8 cellular contexts compared by ENCODE assay signal in genomic region chr9:90964101-90965020, GRCh38.
DNase-seq lines count a peak whose midpoint lies in the region; ATAC-seq and TF ChIP-seq lines count a peak whose summit lies in the region.

No MANE protein-coding gene starts in this region.

- H3K9me3 ChIP-seq in CD8-positive, alpha-beta memory T cell (ENCODE audit: low read length): no peaks in the 10 kb centered on the region
- H3K9me3 ChIP-seq in HCT116 (ENCODE audit: control insufficient read depth in 1 of 2, insufficient read depth in 1 of 2, low read depth in 1 of 2, low read length in 2 of 2): no peaks in the 10 kb centered on the region
- no peaks in the 10 kb centered on the region for H3K9me3 ChIP-seq in body of pancreas

- POLR2A ChIA-PET in CD8-positive, alpha-beta memory T cell (lab: Charles Lee): no interaction called here
- POLR2A ChIA-PET in HCT116 (lab: Charles Lee) (interaction anchor here (0.7 kb wide), 1 partner anchor 20 kb away, joined by 4 read pairs; no protein-coding TSS in a partner anchor), T-cell (lab: Charles Lee) (no interaction called here)

- no peak overlapping the region for H3K9ac ChIP-seq in HCT116 (ENCODE audit: low read length)

- no peak overlapping the region for H3K4me3 ChIP-seq in CD8-positive, alpha-beta memory T cell (ENCODE audit: low read length)
- H3K4me3 ChIP-seq in HCT116 (replicated peaks in 1 of 2; ENCODE audit: low read depth in 1 of 2, low read length in 2 of 2) (no peak overlapping the region), body of pancreas (no peak overlapping the region)

- H3K4me3 Mint-ChIP-seq in CD8-positive, alpha-beta memory T cell: peak overlapping the region in 4 of 7 donors; percentile 5 to 20 (median 13)
- peak overlapping the region; percentile 45 for H3K4me3 Mint-ChIP-seq in natural killer cell treated with Interleukin-12 subunit alpha and Interleukin-12 subunit beta and Interleukin-15 and Interleukin-18, amount 100 ng/mL, for 72 hours
- H3K4me3 Mint-ChIP-seq in T-cell: no peak overlapping the region

- no peaks in the 10 kb centered on the region for H3K9me3 Mint-ChIP-seq in CD8-positive, alpha-beta memory T cell
- H3K9me3 Mint-ChIP-seq in natural killer cell treated with Interleukin-12 subunit alpha and Interleukin-12 subunit beta and Interleukin-15 and Interleukin-18, amount 100 ng/mL, for 72 hours: no peaks in the 10 kb centered on the region
- H3K9me3 Mint-ChIP-seq in T-cell: peaks cover 0 to 2% (median 0%) of the 10 kb centered on the region in 3 donors

- H3K36me3 Mint-ChIP-seq in CD8-positive, alpha-beta memory T cell: peaks cover 0 to 4% (median 0%) of the 10 kb centered on the region in 3 donors
- no peaks in the 10 kb centered on the region for H3K36me3 Mint-ChIP-seq in natural killer cell treated with Interleukin-12 subunit alpha and Interleukin-12 subunit beta and Interleukin-15 and Interleukin-18, amount 100 ng/mL, for 72 hours
- H3K36me3 Mint-ChIP-seq in T-cell: no peaks in the 10 kb centered on the region

- H3K27me3 ChIP-seq in CD8-positive, alpha-beta memory T cell (ENCODE audit: insufficient read depth, low read length, poor library complexity, severe bottlenecking): peaks cover 10% of the 10 kb centered on the region
- H3K27me3 ChIP-seq in HCT116 (ENCODE audit: insufficient read depth, low read length) (no peaks in the 10 kb centered on the region), body of pancreas (peaks cover 0 to 4% of the 10 kb centered on the region in 2 donors)

- no peak for DNase-seq in CD8-positive, alpha-beta memory T cell
- DNase-seq in HCT116 (ENCODE audit: low read depth, low spot score): peak; percentile 10
- peak; percentile 26 to 56 (median 51) for DNase-seq in body of pancreas
- no peak for DNase-seq in natural killer cell treated with Interleukin-12 subunit alpha and Interleukin-12 subunit beta and Interleukin-15 and Interleukin-18, amount 100 ng/mL, for 72 hours (ENCODE audit: low spot score)
- no peak for DNase-seq in NCI-H2227 (lab: John Stamatoyannopoulos, UW; ENCODE audit: unreplicated experiment)
- DNase-seq in mesenteric fat pad (ENCODE audit: low spot score): no peak
- DNase-seq in NOMO-1 (lab: John Stamatoyannopoulos, UW; ENCODE audit: unreplicated experiment in 2 of 2): no peak
- no peak for DNase-seq in T-cell

- H3K9me2 ChIP-seq in HCT116 (ENCODE audit: insufficient read depth): no peaks in the 10 kb centered on the region

- 0 out of 2 replicates have a peak, but pooled peaks have one; percentile 5 for TF ChIP-seq RAD21 in HCT116 (IDR thresholded peaks at IDR 0.05; ENCODE audit: low read depth)

- WGBS in body of pancreas, 2 donors: 49 to 51% methylated on average over 26 of the region's 26 CpGs

- H3K27ac ChIP-seq in CD8-positive, alpha-beta memory T cell (ENCODE audit: low read depth, low read length): no peak overlapping the region
- H3K27ac ChIP-seq in HCT116 (ENCODE audit: low read depth, low read length) (no peak overlapping the region), body of pancreas (no peak overlapping the region)

- H3K36me3 ChIP-seq in CD8-positive, alpha-beta memory T cell (ENCODE audit: insufficient read depth, low read length): no peaks in the 10 kb centered on the region
- no peaks in the 10 kb centered on the region for H3K36me3 ChIP-seq in HCT116 (ENCODE audit: control insufficient read depth in 1 of 2, insufficient read depth in 2 of 2, low read length in 2 of 2)
- H3K36me3 ChIP-seq in body of pancreas (replicated peaks in 1 of 2; ENCODE audit: insufficient read depth in 1 of 2, low read depth in 2 of 2): no peaks in the 10 kb centered on the region

- no peaks in the 10 kb centered on the region for H3K4me1 ChIP-seq in CD8-positive, alpha-beta memory T cell (ENCODE audit: insufficient read depth, low read length)
- peaks cover 0 to 21% of the 10 kb centered on the region in 2 experiments; a peak in 3 of 4 replicates for H3K4me1 ChIP-seq in HCT116 (ENCODE audit: control insufficient read depth in 1 of 2, insufficient read depth in 2 of 2, low read length in 2 of 2)
- H3K4me1 ChIP-seq in body of pancreas: no peaks in the 10 kb centered on the region

- TF ChIP-seq CTCF in HCT116 (IDR thresholded peaks at IDR 0.05 in 2 of 3, conservative IDR thresholded peaks at IDR 0.05 in 1 of 3; ENCODE audit: borderline replicate concordance in 1 of 3, insufficient read depth in 1 of 3, low read depth in 2 of 3, low read length in 2 of 3) (peak in 2 of 3 experiments; percentile 54 to 60; a peak in 4 of 6 replicates), body of pancreas (IDR thresholded peaks at IDR 0.05) (peak in 6 of 7 experiments; percentile 8 to 40 (median 24))

- peaks cover 6 to 13% (median 7%) of the 10 kb centered on the region in 3 donors for H3K4me1 Mint-ChIP-seq in CD8-positive, alpha-beta memory T cell
- H3K4me1 Mint-ChIP-seq in natural killer cell treated with Interleukin-12 subunit alpha and Interleukin-12 subunit beta and Interleukin-15 and Interleukin-18, amount 100 ng/mL, for 72 hours (ENCODE audit: low read depth in 2 of 2): peaks cover 12 to 17% of the 10 kb centered on the region in 2 donors
- peaks cover 3 to 13% (median 4%) of the 10 kb centered on the region in 3 donors for H3K4me1 Mint-ChIP-seq in T-cell

- H4K20me1 ChIP-seq in HCT116 (ENCODE audit: insufficient read depth): no peaks in the 10 kb centered on the region

- intact Hi-C loops in HCT116 (cut with micrococcal nuclease): no loop called here
- intact Hi-C loops in body of pancreas (cut with DNase I): no loop called here

- H3K79me2 ChIP-seq in HCT116 (ENCODE audit: insufficient read depth, low read length): no peaks in the 10 kb centered on the region

- ATAC-seq in HCT116 (peak; percentile 98), body of pancreas (peak; percentile 65), T-cell (replicated peaks in 1 of 4) (no peak)
- peak; percentile 81 for ATAC-seq in natural killer cell treated with Interleukin-12 subunit alpha and Interleukin-12 subunit beta and Interleukin-15 and Interleukin-18, amount 100 ng/mL, for 72 hours

- peak overlapping the region; percentile 60 for H2AFZ ChIP-seq in HCT116 (ENCODE audit: low read depth, low read length, poor library complexity, severe bottlenecking)

- RAD21 ChIA-PET in HCT116 (lab: Charles Lee; ENCODE audit: low non-redundant PET in 1 of 2, low total read pairs in 2 of 2, uncharacterized antibody in 2 of 2, unreplicated experiment in 2 of 2): no interaction called here

- TF ChIP-seq POLR2A in HCT116 (IDR thresholded peaks at IDR 0.05; ENCODE audit: borderline replicate concordance, extremely low read depth, insufficient read depth, insufficient read length): no peak
- no peak for TF ChIP-seq POLR2A in body of pancreas (IDR thresholded peaks at IDR 0.05)

- CTCF ChIA-PET in CD8-positive, alpha-beta memory T cell (lab: Charles Lee): interaction anchor here (1.6 kb wide), 1 partner anchor 52 kb away, joined by 4 read pairs; no protein-coding TSS in a partner anchor
- CTCF ChIA-PET in HCT116 (lab: Charles Lee): interaction anchor here (1.4 kb wide), 1 partner anchor 49 kb away, joined by 4 read pairs; no protein-coding TSS in a partner anchor
- CTCF ChIA-PET in T-cell (lab: Charles Lee): no interaction called here

- peak overlapping the region; percentile 22; the same call in 1 of the 2 replicates for H3K4me2 ChIP-seq in HCT116 (ENCODE audit: low read length)

- no peak overlapping the region for H3K27ac Mint-ChIP-seq in CD8-positive, alpha-beta memory T cell
- peak overlapping the region in 1 of 2 donors; percentile 11 for H3K27ac Mint-ChIP-seq in natural killer cell treated with Interleukin-12 subunit alpha and Interleukin-12 subunit beta and Interleukin-15 and Interleukin-18, amount 100 ng/mL, for 72 hours
- no peak overlapping the region for H3K27ac Mint-ChIP-seq in T-cell

- no TSS peak for BruUV-seq in HCT116 (replicated peaks; lab: Mats Ljungman, UMichigan)

- peaks cover 16 to 68% of the 10 kb centered on the region in 2 donors for H3K27me3 Mint-ChIP-seq in CD8-positive, alpha-beta memory T cell
- H3K27me3 Mint-ChIP-seq in natural killer cell treated with Interleukin-12 subunit alpha and Interleukin-12 subunit beta and Interleukin-15 and Interleukin-18, amount 100 ng/mL, for 72 hours: peaks cover 5 to 8% of the 10 kb centered on the region in 2 donors
- peaks cover 27 to 43% of the 10 kb centered on the region in 2 donors for H3K27me3 Mint-ChIP-seq in T-cell

TF ChIP-seq in HCT116, 20 proteins besides CTCF, POLR2A, EP300 and RAD21:
- TF ChIP-seq ELF1 (IDR thresholded peaks at IDR 0.05; ENCODE audit: borderline replicate concordance, low read depth) (no peak), CBX3 (IDR thresholded peaks at IDR 0.05; ENCODE audit: low read depth) (0 out of 2 replicates have a peak, but pooled peaks have one; percentile 17)

Comparison
In these comparisons a context has a peak if more than half of its experiments do, and no peak if none do; other contexts are left out.
1. DNase-seq: peak in HCT116 (single experiment) and body of pancreas (4 of 4); none in CD8-positive, alpha-beta memory T cell (0 of 5), natural killer cell treated with Interleukin-12 subunit alpha and Interleukin-12 subunit beta and Interleukin-15 and Interleukin-18, amount 100 ng/mL, for 72 hours (single experiment), NCI-H2227 (single experiment), mesenteric fat pad (single experiment), NOMO-1 (0 of 2) and T-cell (0 of 34).
2. H3K4me3 Mint-ChIP-seq: peak in CD8-positive, alpha-beta memory T cell (4 of 7) and natural killer cell treated with Interleukin-12 subunit alpha and Interleukin-12 subunit beta and Interleukin-15 and Interleukin-18, amount 100 ng/mL, for 72 hours (single experiment); none in T-cell (0 of 3).
3. ATAC-seq: peak in HCT116 (single experiment), body of pancreas (single experiment) and natural killer cell treated with Interleukin-12 subunit alpha and Interleukin-12 subunit beta and Interleukin-15 and Interleukin-18, amount 100 ng/mL, for 72 hours (2 of 2); none in T-cell (0 of 4).
4. CTCF ChIA-PET loops: an anchor here in CD8-positive, alpha-beta memory T cell (1.6 kb wide) and HCT116 (1.4 kb wide); none called in T-cell.